Comparison of ENCODE assay signal across 4 cellular contexts in genomic region chr16:28115866-28116265, GRCh38. TPM values are rescaled to one million over a fixed set of nuclear protein-coding genes. Genes with fewer than 3 reads are reported as not detected.
"Had no signal": no experiment of that assay in that cellular context is flagged by ENCODE, and none has a peak within 500 bp of the region (broad histone marks: within the 10 kb centered on the region; RNA-seq: fewer than 3 reads in every experiment).

No MANE protein-coding gene starts in this region.

RNA-seq across cellular contexts. Expression of gene GSG1L, which starts 52.4 kb away (rescaled TPM):
- total RNA-seq: dermis microvascular lymphatic vessel endothelial cell, hepatocyte, kidney, omental fat pad had no signal
- polyA plus RNA-seq: hepatocyte had no signal
